In genomic region chr15:74994685-74995084, GRCh38 we compare ENCODE assay signal across 9 cellular contexts. TPM values are rescaled to one million over a fixed set of nuclear protein-coding genes. Genes with fewer than 3 reads are reported as not detected.
A peak's percentile ranks its signal among the peaks of the same experiment; 100 is the strongest.
DNase-seq lines count a peak whose midpoint lies in the region; ATAC-seq, FAIRE-seq and TF ChIP-seq lines count a peak whose summit lies in the region.
"Had no signal": no experiment of that assay in that cellular context is flagged by ENCODE, and none has a peak within 500 bp of the region (broad histone marks: within the 10 kb centered on the region; RNA-seq: fewer than 3 reads in every experiment).

No MANE protein-coding gene starts in this region.

- no TSS peak for BruUV-seq in HepG2 (replicated peaks; lab: Mats Ljungman, UMichigan)

- H3K36me3 ChIP-seq in HepG2 (replicated peaks in 1 of 2; ENCODE audit: control insufficient read depth in 1 of 2, insufficient read depth in 2 of 2, low read length in 2 of 2) (no peaks in the 10 kb centered on the region), right lobe of liver (no peaks in the 10 kb centered on the region), kidney epithelial cell (ENCODE audit: control insufficient read depth, insufficient read depth, low read length) (no peaks in the 10 kb centered on the region), thymus (ENCODE audit: control insufficient read depth, insufficient read depth) (no peaks in the 10 kb centered on the region)

- no peak for FAIRE-seq in HepG2 (lab: Jason Lieb, UNC)

- TF ChIP-seq EP300 in HepG2 (IDR thresholded peaks at IDR 0.05; ENCODE audit: low read depth in 2 of 2, low read length in 2 of 2) (no peak), HepG2 (CRISPR knock-in tag; IDR thresholded peaks at IDR 0.05; ENCODE audit: borderline replicate concordance) (no peak)

- no peaks in the 10 kb centered on the region for H3K9me3 Mint-ChIP-seq in activated T-helper 17 cell treated with anti-CD3 and anti-CD28 coated beads, Interleukin-2, amount 50 U/mL, for 72 hours

- H3K4me1 Mint-ChIP-seq in activated T-helper 17 cell treated with anti-CD3 and anti-CD28 coated beads, Interleukin-2, amount 50 U/mL, for 72 hours = peaks cover 25% of the 10 kb centered on the region

- TF ChIP-seq CTCF in HepG2 (CRISPR knock-in tag; IDR thresholded peaks at IDR 0.05) (no peak), right lobe of liver (IDR thresholded peaks at IDR 0.05) (no peak), kidney epithelial cell (IDR thresholded peaks at IDR 0.05; ENCODE audit: insufficient read depth, low read length, poor library complexity, severe bottlenecking) (no peak)

- POLR2A ChIA-PET in HepG2 (lab: Yijun Ruan, JAX) = interaction anchor here (0.6 to 2.1 kb wide), 7 partner anchors 9 to 374 kb away, joined by 3 to 17 read pairs (median 4); partner anchors contain the start of genes COX5A, FAM219B, MAN2C1 and PPCDC

- no peak for ATAC-seq in HepG2
- no peak for ATAC-seq in right lobe of liver
- ATAC-seq in activated T-helper 17 cell treated with anti-CD3 and anti-CD28 coated beads, Interleukin-2, amount 50 U/mL, for 72 hours (replicated peaks) = no peak

- no peaks in the 10 kb centered on the region for H3K9me3 ChIP-seq in HepG2 (ENCODE audit: low read length)
- H3K9me3 ChIP-seq in right lobe of liver = no peaks in the 10 kb centered on the region
- no peaks in the 10 kb centered on the region for H3K9me3 ChIP-seq in thymus (ENCODE audit: control insufficient read depth)

- H3K27ac ChIP-seq in HepG2 (ENCODE audit: extremely low read length, insufficient read depth, low read length) = no peak overlapping the region
- H3K27ac ChIP-seq in right lobe of liver = no peak overlapping the region
- H3K27ac ChIP-seq in thymus (ENCODE audit: low read depth) = no peak overlapping the region
- H3K27ac ChIP-seq: C4-2B had no signal

- H3K36me3 Mint-ChIP-seq in activated T-helper 17 cell treated with anti-CD3 and anti-CD28 coated beads, Interleukin-2, amount 50 U/mL, for 72 hours (ENCODE audit: low read depth) = no peaks in the 10 kb centered on the region

- TF ChIP-seq POLR2A in HepG2 (IDR thresholded peaks at IDR 0.05; ENCODE audit: insufficient read depth in 1 of 2, low read depth in 2 of 2, low read length in 2 of 2) = no peak
- no peak for TF ChIP-seq POLR2A in right lobe of liver (IDR thresholded peaks at IDR 0.05)

- peak overlapping the region; percentile 91 for H3K4me3 Mint-ChIP-seq in activated T-helper 17 cell treated with anti-CD3 and anti-CD28 coated beads, Interleukin-2, amount 50 U/mL, for 72 hours

- 0 out of 5 replicates have a peak, but pooled peaks cover 0 to 3% of the 10 kb centered on the region in 2 experiments for H3K27me3 ChIP-seq in HepG2 (ENCODE audit: control insufficient read depth in 1 of 2, insufficient read depth in 2 of 2, low read length in 2 of 2)
- H3K27me3 ChIP-seq in right lobe of liver = no peaks in the 10 kb centered on the region
- peaks cover 10% of the 10 kb centered on the region for H3K27me3 ChIP-seq in kidney epithelial cell (ENCODE audit: control insufficient read depth, insufficient read depth, low read length)
- peaks cover 9% of the 10 kb centered on the region for H3K27me3 ChIP-seq in thymus (ENCODE audit: control insufficient read depth, insufficient read depth)

- in situ Hi-C loops in HepG2 (cut with HindIII; ENCODE audit: extremely low pct_ligation_motif_present, low pct_unique_long_range_greater_than_20kb) = no loop called here

- CTCF ChIA-PET in HepG2 (lab: Yijun Ruan, JAX; ENCODE audit: low intra/inter-chr PET ratio, low total read pairs) = no interaction called here

- H3K79me2 ChIP-seq in HepG2 (ENCODE audit: insufficient read depth, low read length) = peaks cover 19% of the 10 kb centered on the region

- DNase-seq in HepG2 (ENCODE audit: low spot score) (no peak), right lobe of liver (no peak), kidney epithelial cell (ENCODE audit: low read depth) (no peak), HT-29 (ENCODE audit: low spot score) (no peak), SHP77 (lab: John Stamatoyannopoulos, UW) (no peak)
- DNase-seq in stimulated activated CD4-positive, alpha-beta T cell treated with anti-CD3 and anti-CD28 coated beads, Interleukin-2, amount 100 ng/mL, for 48 hours = no peak

- WGBS in HepG2 (ENCODE audit: low lambda C conversion rate) = 9% methylated on average over 5 of the region's 5 CpGs
- 38% methylated on average over 5 of the region's 5 CpGs for WGBS in right lobe of liver (ENCODE audit: insufficient coverage, low coverage, low lambda C conversion rate, missing lambda C conversion rate)
- 59% methylated on average over 5 of the region's 5 CpGs for WGBS in thymus

- H3K27ac Mint-ChIP-seq in activated T-helper 17 cell treated with anti-CD3 and anti-CD28 coated beads, Interleukin-2, amount 50 U/mL, for 72 hours = peak overlapping the region; percentile 87

- H3K9ac ChIP-seq in HepG2 (ENCODE audit: insufficient read depth, low read depth, low read length) = peak overlapping the region; percentile 29; the same call in 1 of the 2 replicates

- peaks cover 16% of the 10 kb centered on the region for H3K27me3 Mint-ChIP-seq in activated T-helper 17 cell treated with anti-CD3 and anti-CD28 coated beads, Interleukin-2, amount 50 U/mL, for 72 hours

- H3K4me1 ChIP-seq in HepG2 (ENCODE audit: insufficient read depth, low read length) (peaks cover 21% of the 10 kb centered on the region), right lobe of liver (peaks cover 0 to 5% (median 0%) of the 10 kb centered on the region in 4 donors), thymus (ENCODE audit: control insufficient read depth, insufficient read depth, low read length) (peaks cover 7% of the 10 kb centered on the region)

- H3K4me3 ChIP-seq in HepG2 (replicated peaks in 1 of 3; ENCODE audit: insufficient read depth in 1 of 3, low read depth in 2 of 3, low read length in 3 of 3) (peak overlapping the region in 2 of 3 experiments; percentile 50 to 79; a peak in 4 of 6 replicates), right lobe of liver (peak overlapping the region in 1 of 3 donors; percentile 88), kidney epithelial cell (ENCODE audit: low read depth, low read length) (peak overlapping the region; percentile 26), thymus (ENCODE audit: low read length) (peak overlapping the region; percentile 69)

- no peak overlapping the region for H2AFZ ChIP-seq in HepG2 (ENCODE audit: low read length)

- H4K20me1 ChIP-seq in HepG2 (ENCODE audit: insufficient read depth, low read length) = no peaks in the 10 kb centered on the region; the same call in 1 of the 2 replicates

- intact Hi-C loops in HepG2 (cut with micrococcal nuclease; ENCODE audit: unreplicated experiment) (no loop called here), right lobe of liver (cut with DNase I) (no loop called here)

- no peak for TF ChIP-seq RAD21 in HepG2 (CRISPR knock-in tag; IDR thresholded peaks at IDR 0.05)

- peak overlapping the region; percentile 80 for H3K4me2 ChIP-seq in HepG2 (ENCODE audit: low read depth, low read length)

RNA-seq across cellular contexts. Expression of gene SCAMP5, which starts 0.7 kb away (rescaled TPM):
- total RNA-seq in HepG2 (2016; rRNA removed; fragmentation: Illumina TruSeq; extraction: Trizol) (31.1 and 34.3 TPM in 2 replicates), right lobe of liver (10 to 100 TPM in 3 of 6 experiments, 1 to 10 TPM in 2, under 1 TPM in 1; 0.53 to 15.7 (median 7.7) TPM), kidney epithelial cell (13.9 and 15.4 TPM in 2 replicates)
- total RNA-seq in HepG2 (2016; cell fraction: cytosol; rRNA removed; fragmentation: Illumina TruSeq; extraction: Trizol; ENCODE audit: low read depth) = 18.1 and 20.2 TPM in 2 replicates
- 28.9 and 30.0 TPM in 2 replicates for total RNA-seq in HepG2 (2016; cell fraction: insoluble cytoplasmic fraction; rRNA removed; fragmentation: Illumina TruSeq; extraction: Trizol)
- 51.8 and 60.3 TPM in 2 replicates for total RNA-seq in HepG2 (2016; cell fraction: membrane; rRNA removed; fragmentation: Illumina TruSeq; extraction: Trizol)
- 18.6 and 23.6 TPM in 2 replicates for total RNA-seq in HepG2 (2016; cell fraction: nucleus; rRNA removed; fragmentation: Illumina TruSeq; extraction: Trizol)
- polyA plus RNA-seq in HepG2 (2011; rRNA removed) (49.0 and 58.1 TPM in 2 replicates), thymus (8.4 TPM)
- polyA plus RNA-seq in HepG2 (2011; cell fraction: cytosol; rRNA removed) = 46.5 and 47.4 TPM in 2 replicates
- 39.9 and 45.6 TPM in 2 replicates for polyA plus RNA-seq in HepG2 (2011; cell fraction: nucleus; rRNA removed)
- polyA plus RNA-seq in HepG2 (2012) = 23.3 and 23.6 TPM in 2 replicates
- 30.8 and 37.6 TPM in 2 replicates for polyA plus RNA-seq in HepG2 (2016; cell fraction: cytosol; fragmentation: Illumina TruSeq; extraction: Trizol; ENCODE audit: low read depth)
- 43.3 and 47.6 TPM in 2 replicates for polyA plus RNA-seq in HepG2 (2016; cell fraction: insoluble cytoplasmic fraction; fragmentation: Illumina TruSeq; extraction: Trizol; ENCODE audit: low read depth)
- polyA plus RNA-seq in HepG2 (2016; cell fraction: membrane; fragmentation: Illumina TruSeq; extraction: Trizol; ENCODE audit: low read depth) = 77.2 and 78.4 TPM in 2 replicates
- polyA plus RNA-seq in HepG2 (2016; cell fraction: nucleus; fragmentation: Illumina TruSeq; extraction: Trizol; ENCODE audit: insufficient read depth, low read depth) = 46.8 and 52.7 TPM in 2 replicates
- 10.5 and 79.6 TPM in 2 replicates for polyA minus RNA-seq in HepG2 (2011; rRNA and poly(A)+ RNA removed; ENCODE audit: low replicate concordance)
- 15.0 and 19.5 TPM in 2 replicates for polyA minus RNA-seq in HepG2 (2011; cell fraction: cytosol; rRNA and poly(A)+ RNA removed)
- polyA minus RNA-seq in HepG2 (2011; cell fraction: nucleus; rRNA and poly(A)+ RNA removed) = 7.2 and 10.4 TPM in 2 replicates
- 1 to 10 TPM; 5.1 to 5.3 TPM for total RNA-seq in activated T-helper 17 cell treated with anti-CD3 and anti-CD28 coated beads, Interleukin-2, amount 50 U/mL, for 72 hours
- total RNA-seq in HT-29 (2014; rRNA removed; shearing (Covaris generic)) = 0.86 and 3.0 TPM in 2 replicates

RNA-seq across cellular contexts. Expression of gene PPCDC, which starts 28.7 kb away (rescaled TPM):
- 9.9 and 12.3 TPM in 2 replicates for total RNA-seq in HepG2 (2016; rRNA removed; fragmentation: Illumina TruSeq; extraction: Trizol)
- 4.1 and 6.1 TPM in 2 replicates for total RNA-seq in HepG2 (2016; cell fraction: cytosol; rRNA removed; fragmentation: Illumina TruSeq; extraction: Trizol; ENCODE audit: low read depth)
- total RNA-seq in HepG2 (2016; cell fraction: insoluble cytoplasmic fraction; rRNA removed; fragmentation: Illumina TruSeq; extraction: Trizol) = 12.0 and 13.0 TPM in 2 replicates
- total RNA-seq in HepG2 (2016; cell fraction: membrane; rRNA removed; fragmentation: Illumina TruSeq; extraction: Trizol) = 8.6 and 11.2 TPM in 2 replicates
- 11.2 and 14.5 TPM in 2 replicates for total RNA-seq in HepG2 (2016; cell fraction: nucleus; rRNA removed; fragmentation: Illumina TruSeq; extraction: Trizol)
- 12.8 and 13.9 TPM in 2 replicates for polyA plus RNA-seq in HepG2 (2011; rRNA removed)
- 12.1 and 15.8 TPM in 2 replicates for polyA plus RNA-seq in HepG2 (2011; cell fraction: cytosol; rRNA removed)
- 21.1 and 24.9 TPM in 2 replicates for polyA plus RNA-seq in HepG2 (2011; cell fraction: nucleus; rRNA removed)
- 5.4 and 7.5 TPM in 2 replicates for polyA plus RNA-seq in HepG2 (2012)
- 5.6 and 6.3 TPM in 2 replicates for polyA plus RNA-seq in HepG2 (2016; cell fraction: cytosol; fragmentation: Illumina TruSeq; extraction: Trizol; ENCODE audit: low read depth)
- polyA plus RNA-seq in HepG2 (2016; cell fraction: insoluble cytoplasmic fraction; fragmentation: Illumina TruSeq; extraction: Trizol; ENCODE audit: low read depth) = 12.3 and 13.4 TPM in 2 replicates
- 6.8 and 8.5 TPM in 2 replicates for polyA plus RNA-seq in HepG2 (2016; cell fraction: membrane; fragmentation: Illumina TruSeq; extraction: Trizol; ENCODE audit: low read depth)
- polyA plus RNA-seq in HepG2 (2016; cell fraction: nucleus; fragmentation: Illumina TruSeq; extraction: Trizol; ENCODE audit: insufficient read depth, low read depth) = 17.5 and 18.7 TPM in 2 replicates
- 42.6 and 47.0 TPM in 2 replicates for polyA minus RNA-seq in HepG2 (2011; rRNA and poly(A)+ RNA removed; ENCODE audit: low replicate concordance)
- 2.5 and 4.8 TPM in 2 replicates for polyA minus RNA-seq in HepG2 (2011; cell fraction: cytosol; rRNA and poly(A)+ RNA removed)
- polyA minus RNA-seq in HepG2 (2011; cell fraction: nucleus; rRNA and poly(A)+ RNA removed) = 24.3 and 26.1 TPM in 2 replicates
- total RNA-seq in right lobe of liver = 10 to 100 TPM in 2 of 6 experiments, 1 to 10 TPM in 4; 5.9 to 21.5 (median 8.3) TPM
- 10 to 100 TPM; 24.2 to 27.5 TPM for total RNA-seq in activated T-helper 17 cell treated with anti-CD3 and anti-CD28 coated beads, Interleukin-2, amount 50 U/mL, for 72 hours
- total RNA-seq in kidney epithelial cell = 20.1 and 25.9 TPM in 2 replicates
- 20.9 TPM for polyA plus RNA-seq in thymus
- total RNA-seq in HT-29 (2014; rRNA removed; shearing (Covaris generic)) = 26.9 and 37.0 TPM in 2 replicates

RNA-seq across cellular contexts. Expression of gene RPP25, which starts 38.1 kb away (rescaled TPM):
- total RNA-seq in HepG2 (2016; rRNA removed; fragmentation: Illumina TruSeq; extraction: Trizol) (0.08 and 0.11 TPM in 2 replicates), right lobe of liver (1 to 10 TPM; 1.5 to 8.5 (median 2.4) TPM), kidney epithelial cell (9.6 and 12.8 TPM in 2 replicates)
- total RNA-seq in HepG2 (2016; cell fraction: cytosol; rRNA removed; fragmentation: Illumina TruSeq; extraction: Trizol; ENCODE audit: low read depth) = not detected in 2 replicates
- 0.09 and 0.16 TPM in 2 replicates for total RNA-seq in HepG2 (2016; cell fraction: insoluble cytoplasmic fraction; rRNA removed; fragmentation: Illumina TruSeq; extraction: Trizol)
- total RNA-seq in HepG2 (2016; cell fraction: membrane; rRNA removed; fragmentation: Illumina TruSeq; extraction: Trizol) = 0.12 and 0.14 TPM in 2 replicates
- total RNA-seq in HepG2 (2016; cell fraction: nucleus; rRNA removed; fragmentation: Illumina TruSeq; extraction: Trizol) = not detected in 2 replicates
- polyA plus RNA-seq in HepG2 (2011; rRNA removed) (0.04 and 0.05 TPM in 2 replicates), thymus (6.7 TPM)
- 0.09 and 0.12 TPM in 2 replicates for polyA plus RNA-seq in HepG2 (2011; cell fraction: cytosol; rRNA removed)
- 0.07 and 0.11 TPM in 2 replicates for polyA plus RNA-seq in HepG2 (2011; cell fraction: nucleus; rRNA removed)
- polyA plus RNA-seq in HepG2 (2012) = 0.07 TPM in 1 of 2 replicates, not detected in the other
- 0.08 TPM in 1 of 2 replicates, not detected in the other for polyA plus RNA-seq in HepG2 (2016; cell fraction: cytosol; fragmentation: Illumina TruSeq; extraction: Trizol; ENCODE audit: low read depth)
- polyA plus RNA-seq in HepG2 (2016; cell fraction: insoluble cytoplasmic fraction; fragmentation: Illumina TruSeq; extraction: Trizol; ENCODE audit: low read depth) = 0.08 TPM in 1 of 2 replicates, not detected in the other
- 0.08 TPM in 1 of 2 replicates, not detected in the other for polyA plus RNA-seq in HepG2 (2016; cell fraction: membrane; fragmentation: Illumina TruSeq; extraction: Trizol; ENCODE audit: low read depth)
- 0.15 TPM in 2 replicates for polyA plus RNA-seq in HepG2 (2016; cell fraction: nucleus; fragmentation: Illumina TruSeq; extraction: Trizol; ENCODE audit: insufficient read depth, low read depth)
- polyA minus RNA-seq in HepG2 (2011; rRNA and poly(A)+ RNA removed; ENCODE audit: low replicate concordance) = 0.22 and 25.9 TPM in 2 replicates
- 0.30 and 0.62 TPM in 2 replicates for polyA minus RNA-seq in HepG2 (2011; cell fraction: cytosol; rRNA and poly(A)+ RNA removed)
- polyA minus RNA-seq in HepG2 (2011; cell fraction: nucleus; rRNA and poly(A)+ RNA removed) = 0.25 and 0.26 TPM in 2 replicates
- 1 to 10 TPM; 2.4 to 9.6 TPM for total RNA-seq in activated T-helper 17 cell treated with anti-CD3 and anti-CD28 coated beads, Interleukin-2, amount 50 U/mL, for 72 hours
- total RNA-seq in HT-29 (2014; rRNA removed; shearing (Covaris generic)) = 60.1 and 68.1 TPM in 2 replicates

RNA-seq across cellular contexts. Expression of gene COX5A, which starts 56.8 kb away (rescaled TPM):
- 217 and 218 TPM in 2 replicates for total RNA-seq in HepG2 (2016; rRNA removed; fragmentation: Illumina TruSeq; extraction: Trizol)
- total RNA-seq in HepG2 (2016; cell fraction: cytosol; rRNA removed; fragmentation: Illumina TruSeq; extraction: Trizol; ENCODE audit: low read depth) = 117 and 120 TPM in 2 replicates
- 207 and 224 TPM in 2 replicates for total RNA-seq in HepG2 (2016; cell fraction: insoluble cytoplasmic fraction; rRNA removed; fragmentation: Illumina TruSeq; extraction: Trizol)
- total RNA-seq in HepG2 (2016; cell fraction: membrane; rRNA removed; fragmentation: Illumina TruSeq; extraction: Trizol) = 128 and 130 TPM in 2 replicates
- 98.7 and 101 TPM in 2 replicates for total RNA-seq in HepG2 (2016; cell fraction: nucleus; rRNA removed; fragmentation: Illumina TruSeq; extraction: Trizol)
- 132 and 158 TPM in 2 replicates for polyA plus RNA-seq in HepG2 (2011; rRNA removed)
- 156 and 163 TPM in 2 replicates for polyA plus RNA-seq in HepG2 (2011; cell fraction: cytosol; rRNA removed)
- polyA plus RNA-seq in HepG2 (2011; cell fraction: nucleus; rRNA removed) = 70.3 and 75.2 TPM in 2 replicates
- 264 and 279 TPM in 2 replicates for polyA plus RNA-seq in HepG2 (2012)
- 273 and 293 TPM in 2 replicates for polyA plus RNA-seq in HepG2 (2016; cell fraction: cytosol; fragmentation: Illumina TruSeq; extraction: Trizol; ENCODE audit: low read depth)
- polyA plus RNA-seq in HepG2 (2016; cell fraction: insoluble cytoplasmic fraction; fragmentation: Illumina TruSeq; extraction: Trizol; ENCODE audit: low read depth) = 379 and 384 TPM in 2 replicates
- polyA plus RNA-seq in HepG2 (2016; cell fraction: membrane; fragmentation: Illumina TruSeq; extraction: Trizol; ENCODE audit: low read depth) = 251 and 264 TPM in 2 replicates
- polyA plus RNA-seq in HepG2 (2016; cell fraction: nucleus; fragmentation: Illumina TruSeq; extraction: Trizol; ENCODE audit: insufficient read depth, low read depth) = 250 and 258 TPM in 2 replicates
- polyA minus RNA-seq in HepG2 (2011; rRNA and poly(A)+ RNA removed; ENCODE audit: low replicate concordance) = 21.4 and 51.3 TPM in 2 replicates
- 76.2 and 81.5 TPM in 2 replicates for polyA minus RNA-seq in HepG2 (2011; cell fraction: cytosol; rRNA and poly(A)+ RNA removed)
- 23.3 and 29.7 TPM in 2 replicates for polyA minus RNA-seq in HepG2 (2011; cell fraction: nucleus; rRNA and poly(A)+ RNA removed)
- total RNA-seq in right lobe of liver = 100 to 1,000 TPM; 130 to 169 (median 141) TPM
- total RNA-seq in activated T-helper 17 cell treated with anti-CD3 and anti-CD28 coated beads, Interleukin-2, amount 50 U/mL, for 72 hours = 100 to 1,000 TPM; 242 to 337 TPM
- 132 and 136 TPM in 2 replicates for total RNA-seq in kidney epithelial cell
- 191 TPM for polyA plus RNA-seq in thymus
- total RNA-seq in HT-29 (2014; rRNA removed; shearing (Covaris generic)) = 122 and 144 TPM in 2 replicates
